In genomic region chr9:123776856-123777560, GRCh38 we compare ENCODE assay signal across 29 cellular contexts.
A peak's percentile ranks its signal among the peaks of the same experiment; 100 is the strongest.
DNase-seq lines count a peak whose midpoint lies in the region; ATAC-seq, FAIRE-seq and TF ChIP-seq lines count a peak whose summit lies in the region.
"Had no signal": no experiment of that assay in that cellular context is flagged by ENCODE, and none has a peak within 500 bp of the region (broad histone marks: within the 10 kb centered on the region; RNA-seq: fewer than 3 reads in every experiment).

No MANE protein-coding gene starts in this region.

- no peak overlapping the region for H3K9ac ChIP-seq in HUES48 (ENCODE audit: low read depth, low read length)
- H3K9ac ChIP-seq: BLaER1 treated with 17β-estradiol and CSF1 and Interleukin-3, amounts not matched to agents 10 nM and 100 nM had no signal

- H3K4me3 ChIP-seq in HUES48 (ENCODE audit: low read depth, low read length) = no peak overlapping the region
- H3K4me3 ChIP-seq: BLaER1 treated with 17β-estradiol and CSF1 and Interleukin-3, amounts not matched to agents 10 nM and 100 nM; esophagus muscularis mucosa; Peyer's patch; right lobe of liver; spleen; transverse colon had no signal

- no peaks in the 10 kb centered on the region for H3K27me3 ChIP-seq in HUES48 (ENCODE audit: control insufficient read depth, insufficient read depth, low read length)
- H3K27me3 ChIP-seq: BLaER1 treated with 17β-estradiol and CSF1 and Interleukin-3, amounts not matched to agents 10 nM and 100 nM; esophagus muscularis mucosa; Peyer's patch; right lobe of liver; spleen; transverse colon had no signal

- no peak for TF ChIP-seq POLR2A in GM12892 (IDR thresholded peaks at IDR 0.05; ENCODE audit: low read depth, low read length)

- no peak for ATAC-seq in HG03196 (IDR thresholded peaks at IDR 0.05; ENCODE audit: unreplicated experiment)
- ATAC-seq: activated CD4-positive, alpha-beta T cell treated with anti-CD3 and anti-CD28 coated beads for 36 hours; HCT116; left ventricle myocardium superior; right lobe of liver; stimulated activated naive CD8-positive, alpha-beta T cell treated with anti-CD3 and anti-CD28 coated beads, Interleukin-15, amount 100 ng/mL, for 72 hours had no signal

- H3K9me3 ChIP-seq in HUES48 (ENCODE audit: control insufficient read depth, insufficient read depth, low read length) = no peaks in the 10 kb centered on the region
- H3K9me3 ChIP-seq: BLaER1 treated with 17β-estradiol and CSF1 and Interleukin-3, amounts not matched to agents 10 nM and 100 nM; esophagus muscularis mucosa; Peyer's patch; right lobe of liver; spleen; transverse colon had no signal

- DNase-seq in NCI-H524 treated with DMSO at 0.1 percent for 48 hours (lab: John Stamatoyannopoulos, UW) = peak; percentile 64
- no peak for DNase-seq in GM12892 (ENCODE audit: insufficient read length)
- no peak for DNase-seq in GM13977 (ENCODE audit: low spot score)
- DNase-seq: activated CD4-positive, alpha-beta T cell treated with anti-CD3 and anti-CD28 coated beads for 36 hours; cortex of kidney; foreskin fibroblast; GDM1; IMR-90; kidney; left ventricle myocardium superior; NCI-H146; NCI-H2171; NCI-H510A treated with DMSO at 0.1 percent for 48 hours; Peyer's patch; right lobe of liver; SHP77; spleen; stimulated activated CD4-positive, alpha-beta T cell treated with anti-CD3 and anti-CD28 coated beads, Interleukin-2, amount 100 ng/mL, for 48 hours; stimulated activated naive CD8-positive, alpha-beta T cell treated with anti-CD3 and anti-CD28 coated beads, Interleukin-15, amount 100 ng/mL, for 72 hours; T-helper 9 cell; transverse colon had no signal

- no peaks in the 10 kb centered on the region for H3K36me3 ChIP-seq in HUES48 (ENCODE audit: control insufficient read depth, insufficient read depth, low read length)
- H3K36me3 ChIP-seq: esophagus muscularis mucosa, Peyer's patch, right lobe of liver, spleen, transverse colon had no signal

- in situ Hi-C loops in GM13977 (cut with MboI; ENCODE audit: low pct_unique_long_range_greater_than_20kb, low sequenced_read_pairs, unreplicated experiment) = no loop called here

- peak overlapping the region; percentile 9 for H3K27ac ChIP-seq in HUES48 (ENCODE audit: low read depth, low read length)
- peak overlapping the region; percentile 32 for H3K27ac ChIP-seq in cingulate gyrus (ENCODE audit: low read depth, low read length)
- peak overlapping the region; percentile 31 for H3K27ac ChIP-seq in temporal lobe (ENCODE audit: low read depth, low read length)
- H3K27ac ChIP-seq: BLaER1 treated with 17β-estradiol and CSF1 and Interleukin-3, amounts not matched to agents 10 nM and 100 nM; esophagus muscularis mucosa; Peyer's patch; right lobe of liver; spleen; transverse colon had no signal

- peaks cover 26% of the 10 kb centered on the region for H3K4me1 ChIP-seq in HUES48 (ENCODE audit: control insufficient read depth, insufficient read depth, low read length)
- H3K4me1 ChIP-seq: esophagus muscularis mucosa, Peyer's patch, right lobe of liver, transverse colon had no signal

- no peak for TF ChIP-seq CTCF in GM13977 (IDR thresholded peaks at IDR 0.05; ENCODE audit: extremely low read depth, insufficient read depth, missing control alignments)

- FAIRE-seq in GM12892 (lab: Jason Lieb, UNC) = no peak
- FAIRE-seq: bronchial epithelial cell had no signal
